ENCODE assay signal across 10 cellular contexts in the genomic region with DNA sequence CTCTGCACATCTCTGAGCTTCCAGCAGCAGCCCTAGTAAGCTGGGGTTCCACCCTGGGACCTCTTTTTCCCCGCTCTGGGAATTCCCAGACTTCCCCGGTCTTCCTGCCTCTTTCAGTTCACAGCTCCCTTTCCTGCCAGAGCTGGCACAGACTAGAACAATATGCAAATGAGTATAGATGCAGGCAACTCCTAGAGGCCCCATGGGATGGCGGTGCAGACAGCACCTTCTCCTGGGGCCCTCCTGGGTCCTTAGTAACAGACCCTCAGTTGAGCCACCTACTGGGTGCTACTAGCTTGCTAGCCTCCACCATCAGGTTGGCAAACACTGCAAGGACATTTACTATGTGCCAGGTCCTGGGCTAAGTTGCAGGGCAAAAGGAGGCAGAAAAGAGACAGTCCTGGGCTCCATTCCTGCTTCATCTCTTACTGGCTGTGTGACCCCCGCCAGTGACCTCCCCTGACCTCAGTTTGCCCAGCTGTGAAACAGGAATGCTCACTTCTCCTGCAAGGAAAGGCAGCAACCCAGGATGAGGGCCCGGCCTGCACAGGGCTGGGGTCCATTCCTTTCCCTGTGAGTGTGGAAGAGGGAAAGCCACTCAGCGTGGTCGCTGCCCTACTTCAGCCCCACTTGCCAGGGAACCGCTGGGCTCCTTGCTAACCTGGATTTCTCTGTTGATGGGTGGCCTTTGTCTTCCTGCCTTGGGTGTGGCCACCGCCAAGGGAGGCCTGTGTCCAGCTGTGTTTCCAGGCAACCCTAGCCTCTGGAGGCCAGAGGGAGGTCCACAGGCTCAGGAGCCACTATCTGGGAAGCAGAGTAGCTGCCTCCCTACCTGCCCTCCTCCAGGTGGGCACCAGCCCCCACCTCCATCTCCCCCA. TPM values are rescaled to one million over a fixed set of nuclear protein-coding genes. Genes with fewer than 3 reads are reported as not detected.
A peak's percentile ranks its signal among the peaks of the same experiment; 100 is the strongest.
DNase-seq lines count a peak whose midpoint lies in the region; TF ChIP-seq lines count a peak whose summit lies in the region.
"Had no signal": no experiment of that assay in that cellular context is flagged by ENCODE, and none has a peak within 500 bp of the region (broad histone marks: within the 10 kb centered on the region; RNA-seq: fewer than 3 reads in every experiment).

No MANE protein-coding gene starts in this region.

- CTCF ChIA-PET in activated CD4-positive, alpha-beta T cell treated with anti-CD3 and anti-CD28 coated beads, Interleukin-2, amount 10 ng/mL, durations not matched to agents 7 days and 5 days (lab: Charles Lee): interaction anchor here (1.3 to 1.5 kb wide), 3 partner anchors 10 to 32 kb away, joined by 3 to 6 read pairs (median 4); no protein-coding TSS in a partner anchor

- H3K27ac ChIP-seq in substantia nigra (ENCODE audit: low read depth, low read length, poor library complexity, severe bottlenecking): peak overlapping the region; percentile 14
- H3K27ac ChIP-seq: C4-2B had no signal

- no peak for DNase-seq in activated CD4-positive, alpha-beta T cell treated with anti-CD3 and anti-CD28 coated beads, Interleukin-2, amount 10 ng/mL, durations not matched to agents 7 days and 5 days
- no peak for DNase-seq in activated CD4-positive, alpha-beta T cell treated with anti-CD3 and anti-CD28 coated beads for 48 hours
- DNase-seq in OCI-M1 (lab: John Stamatoyannopoulos, UW) (peak; percentile 62), hippocampal formation (lab: John Stamatoyannopoulos, UW) (peak; percentile 20 to 21), substantia nigra (lab: John Stamatoyannopoulos, UW) (peak in 30 of 49 donors; percentile 11 to 72 (median 40)), HFFc6 (no peak), RKO (ENCODE audit: low spot score) (no peak)
- DNase-seq in stimulated activated CD4-positive, alpha-beta T cell treated with anti-CD3 and anti-CD28 coated beads, Interleukin-1b, Interleukin-23, amount 100 ng/mL, for 48 hours: no peak
- DNase-seq: left ventricle myocardium inferior had no signal

- no peaks in the 10 kb centered on the region for H3K9me3 Mint-ChIP-seq in activated CD4-positive, alpha-beta T cell treated with anti-CD3 and anti-CD28 coated beads, Interleukin-2, amount 10 ng/mL, durations not matched to agents 7 days and 5 days
- H3K9me3 Mint-ChIP-seq in HFFc6: no peaks in the 10 kb centered on the region

- H3K27ac Mint-ChIP-seq in activated CD4-positive, alpha-beta T cell treated with anti-CD3 and anti-CD28 coated beads, Interleukin-2, amount 10 ng/mL, durations not matched to agents 7 days and 5 days: peak overlapping the region; percentile 89
- H3K27ac Mint-ChIP-seq in HFFc6: no peak overlapping the region

- H3K36me3 Mint-ChIP-seq in activated CD4-positive, alpha-beta T cell treated with anti-CD3 and anti-CD28 coated beads, Interleukin-2, amount 10 ng/mL, durations not matched to agents 7 days and 5 days (ENCODE audit: low read depth): peaks cover 4% of the 10 kb centered on the region
- H3K36me3 Mint-ChIP-seq in HFFc6 (ENCODE audit: low read depth): no peaks in the 10 kb centered on the region

- H3K27me3 Mint-ChIP-seq in activated CD4-positive, alpha-beta T cell treated with anti-CD3 and anti-CD28 coated beads, Interleukin-2, amount 10 ng/mL, durations not matched to agents 7 days and 5 days: no peaks in the 10 kb centered on the region
- peaks cover 3% of the 10 kb centered on the region; the same call in 1 of the 2 replicates for H3K27me3 Mint-ChIP-seq in HFFc6 (ENCODE audit: insufficient read depth)

- no peak for TF ChIP-seq CTCF in HFFc6 (IDR thresholded peaks at IDR 0.05)

- no peak overlapping the region for H3K4me3 Mint-ChIP-seq in activated CD4-positive, alpha-beta T cell treated with anti-CD3 and anti-CD28 coated beads, Interleukin-2, amount 10 ng/mL, durations not matched to agents 7 days and 5 days
- no peak overlapping the region for H3K4me3 Mint-ChIP-seq in HFFc6

- POLR2A ChIA-PET in activated CD4-positive, alpha-beta T cell treated with anti-CD3 and anti-CD28 coated beads, Interleukin-2, amount 10 ng/mL, durations not matched to agents 7 days and 5 days (lab: Charles Lee): no interaction called here

- peaks cover 81% of the 10 kb centered on the region for H3K4me1 Mint-ChIP-seq in activated CD4-positive, alpha-beta T cell treated with anti-CD3 and anti-CD28 coated beads, Interleukin-2, amount 10 ng/mL, durations not matched to agents 7 days and 5 days
- H3K4me1 Mint-ChIP-seq in HFFc6 (ENCODE audit: low read depth): peaks cover 28% of the 10 kb centered on the region

RNA-seq across cellular contexts. Expression of gene RELT, which starts 7.3 kb away (rescaled TPM):
- total RNA-seq in activated CD4-positive, alpha-beta T cell treated with anti-CD3 and anti-CD28 coated beads, Interleukin-2, amount 10 ng/mL, durations not matched to agents 7 days and 5 days: 10 to 100 TPM; 22.0 to 24.6 TPM
- total RNA-seq in HFFc6 (2021; fragmentation: NEBNext Ultra II Directional; extraction: Animal tissue kit (Norgen Biotek cat#: 25700)): 1 to 10 TPM; 6.2 to 7.7 (median 7.0) TPM

Comparison
In these comparisons a context has a peak if more than half of its experiments do, and no peak if none do; other contexts are left out.
1. DNase-seq: peak in OCI-M1 (single experiment), hippocampal formation (2 of 2) and substantia nigra (30 of 49); none in activated CD4-positive, alpha-beta T cell treated with anti-CD3 and anti-CD28 coated beads, Interleukin-2, amount 10 ng/mL, durations not matched to agents 7 days and 5 days (single experiment), activated CD4-positive, alpha-beta T cell treated with anti-CD3 and anti-CD28 coated beads for 48 hours (single experiment), HFFc6 (single experiment), RKO (single experiment) and stimulated activated CD4-positive, alpha-beta T cell treated with anti-CD3 and anti-CD28 coated beads, Interleukin-1b, Interleukin-23, amount 100 ng/mL, for 48 hours (single experiment).